1 cellular context compared by ENCODE assay signal in genomic region chr1:2232916-2233438, GRCh38.
TF ChIP-seq lines count a peak whose summit lies in the region.

No MANE protein-coding gene starts in this region.

TF ChIP-seq in HepG2, 621 proteins besides CTCF, POLR2A, EP300 and RAD21 (continues in another document):
- peak; percentile 31 for TF ChIP-seq RBM22 (optimal IDR thresholded peaks at IDR 0.05; ENCODE audit: low read length)
- no peak for TF ChIP-seq ZNF572 (CRISPR knock-in tag; IDR thresholded peaks at IDR 0.05)
- TF ChIP-seq, protein P1, sequence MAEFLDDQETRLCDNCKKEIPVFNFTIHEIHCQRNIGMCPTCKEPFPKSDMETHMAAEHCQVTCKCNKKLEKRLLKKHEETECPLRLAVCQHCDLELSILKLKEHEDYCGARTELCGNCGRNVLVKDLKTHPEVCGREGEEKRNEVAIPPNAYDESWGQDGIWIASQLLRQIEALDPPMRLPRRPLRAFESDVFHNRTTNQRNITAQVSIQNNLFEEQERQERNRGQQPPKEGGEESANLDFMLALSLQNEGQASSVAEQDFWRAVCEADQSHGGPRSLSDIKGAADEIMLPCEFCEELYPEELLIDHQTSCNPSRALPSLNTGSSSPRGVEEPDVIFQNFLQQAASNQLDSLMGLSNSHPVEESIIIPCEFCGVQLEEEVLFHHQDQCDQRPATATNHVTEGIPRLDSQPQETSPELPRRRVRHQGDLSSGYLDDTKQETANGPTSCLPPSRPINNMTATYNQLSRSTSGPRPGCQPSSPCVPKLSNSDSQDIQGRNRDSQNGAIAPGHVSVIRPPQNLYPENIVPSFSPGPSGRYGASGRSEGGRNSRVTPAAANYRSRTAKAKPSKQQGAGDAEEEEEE (CRISPR knock-in tag; IDR thresholded peaks at IDR 0.05; ENCODE audit: borderline replicate concordance): no peak
- TF ChIP-seq ZFP36 (IDR thresholded peaks at IDR 0.05; ENCODE audit: borderline replicate concordance, low read depth, low read length, partially characterized antibody): no peak
- TF ChIP-seq TOE1 (CRISPR knock-in tag; IDR thresholded peaks at IDR 0.05): no peak
- TF ChIP-seq ZC3H13 (CRISPR knock-in tag; IDR thresholded peaks at IDR 0.05): no peak; the same call in 1 of the 2 replicates
- TF ChIP-seq ZBTB7A (CRISPR knock-in tag; IDR thresholded peaks at IDR 0.05): 0 out of 2 replicates have a peak, but pooled peaks have one; percentile 5
- no peak for TF ChIP-seq HOXA5 (CRISPR knock-in tag; IDR thresholded peaks at IDR 0.05)
- TF ChIP-seq POLR2AphosphoS5 (IDR thresholded peaks at IDR 0.05; ENCODE audit: low read depth, low read length): no peak
- no peak for TF ChIP-seq ETS1 (CRISPR knock-in tag; IDR thresholded peaks at IDR 0.05)
- TF ChIP-seq PAX8 (CRISPR knock-in tag; IDR thresholded peaks at IDR 0.05; ENCODE audit: borderline replicate concordance): no peak
- no peak for TF ChIP-seq ZNF12 (CRISPR knock-in tag; IDR thresholded peaks at IDR 0.05)
- no peak for TF ChIP-seq ZFP41 (CRISPR knock-in tag; IDR thresholded peaks at IDR 0.05; ENCODE audit: borderline replicate concordance)
- no peak for TF ChIP-seq ZNF879 (CRISPR knock-in tag; IDR thresholded peaks at IDR 0.05)
- TF ChIP-seq, protein P2, sequence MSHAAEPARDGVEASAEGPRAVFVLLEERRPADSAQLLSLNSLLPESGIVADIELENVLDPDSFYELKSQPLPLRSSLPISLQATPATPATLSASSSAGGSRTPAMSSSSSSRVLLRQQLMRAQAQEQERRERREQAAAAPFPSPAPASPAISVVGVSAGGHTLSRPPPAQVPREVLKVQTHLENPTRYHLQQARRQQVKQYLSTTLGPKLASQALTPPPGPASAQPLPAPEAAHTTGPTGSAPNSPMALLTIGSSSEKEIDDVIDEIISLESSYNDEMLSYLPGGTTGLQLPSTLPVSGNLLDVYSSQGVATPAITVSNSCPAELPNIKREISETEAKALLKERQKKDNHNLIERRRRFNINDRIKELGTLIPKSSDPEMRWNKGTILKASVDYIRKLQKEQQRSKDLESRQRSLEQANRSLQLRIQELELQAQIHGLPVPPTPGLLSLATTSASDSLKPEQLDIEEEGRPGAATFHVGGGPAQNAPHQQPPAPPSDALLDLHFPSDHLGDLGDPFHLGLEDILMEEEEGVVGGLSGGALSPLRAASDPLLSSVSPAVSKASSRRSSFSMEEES (CRISPR knock-in tag; IDR thresholded peaks at IDR 0.05): no peak
- TF ChIP-seq FIP1L1 (IDR thresholded peaks at IDR 0.05; ENCODE audit: borderline replicate concordance, insufficient read depth, low read depth, low read length): 0 out of 2 replicates have a peak, but pooled peaks have one; percentile 33
- TF ChIP-seq ZNF432 (CRISPR knock-in tag; IDR thresholded peaks at IDR 0.05; ENCODE audit: borderline replicate concordance): no peak
- TF ChIP-seq MATR3 (CRISPR knock-in tag; IDR thresholded peaks at IDR 0.05): no peak
- no peak for TF ChIP-seq CHD2 (IDR thresholded peaks at IDR 0.05; ENCODE audit: low read depth, low read length)
- TF ChIP-seq, protein P3, sequence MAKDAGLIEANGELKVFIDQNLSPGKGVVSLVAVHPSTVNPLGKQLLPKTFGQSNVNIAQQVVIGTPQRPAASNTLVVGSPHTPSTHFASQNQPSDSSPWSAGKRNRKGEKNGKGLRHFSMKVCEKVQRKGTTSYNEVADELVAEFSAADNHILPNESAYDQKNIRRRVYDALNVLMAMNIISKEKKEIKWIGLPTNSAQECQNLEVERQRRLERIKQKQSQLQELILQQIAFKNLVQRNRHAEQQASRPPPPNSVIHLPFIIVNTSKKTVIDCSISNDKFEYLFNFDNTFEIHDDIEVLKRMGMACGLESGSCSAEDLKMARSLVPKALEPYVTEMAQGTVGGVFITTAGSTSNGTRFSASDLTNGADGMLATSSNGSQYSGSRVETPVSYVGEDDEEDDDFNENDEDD (CRISPR knock-in tag; IDR thresholded peaks at IDR 0.05; ENCODE audit: borderline replicate concordance): no peak
- TF ChIP-seq ZNF713 (CRISPR knock-in tag; IDR thresholded peaks at IDR 0.05): no peak
- no peak for TF ChIP-seq RBFOX2 (IDR thresholded peaks at IDR 0.05; ENCODE audit: low read depth, low read length)
- no peak for TF ChIP-seq ZNF343 (CRISPR knock-in tag; IDR thresholded peaks at IDR 0.05)
- TF ChIP-seq NFATC3 (CRISPR knock-in tag; IDR thresholded peaks at IDR 0.05): no peak
- TF ChIP-seq KDM3A (CRISPR knock-in tag; IDR thresholded peaks at IDR 0.05; ENCODE audit: low read depth): 0 out of 2 replicates have a peak, but pooled peaks have one; percentile 1
- no peak for TF ChIP-seq ZNF124 (CRISPR knock-in tag; IDR thresholded peaks at IDR 0.05)
- no peak for TF ChIP-seq MAF1 (CRISPR knock-in tag; IDR thresholded peaks at IDR 0.05; ENCODE audit: borderline replicate concordance)
- no peak for TF ChIP-seq ZNF510 (CRISPR knock-in tag; IDR thresholded peaks at IDR 0.05; ENCODE audit: low read depth)
- TF ChIP-seq, protein P4, sequence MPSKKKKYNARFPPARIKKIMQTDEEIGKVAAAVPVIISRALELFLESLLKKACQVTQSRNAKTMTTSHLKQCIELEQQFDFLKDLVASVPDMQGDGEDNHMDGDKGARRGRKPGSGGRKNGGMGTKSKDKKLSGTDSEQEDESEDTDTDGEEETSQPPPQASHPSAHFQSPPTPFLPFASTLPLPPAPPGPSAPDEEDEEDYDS (CRISPR knock-in tag; IDR thresholded peaks at IDR 0.05): no peak
- no peak for TF ChIP-seq ZNF17 (CRISPR knock-in tag; IDR thresholded peaks at IDR 0.05)
- no peak for TF ChIP-seq BRCA1 (CRISPR knock-in tag; IDR thresholded peaks at IDR 0.05)
- TF ChIP-seq NFE2L1 (CRISPR knock-in tag; IDR thresholded peaks at IDR 0.05; ENCODE audit: borderline replicate concordance): no peak
- TF ChIP-seq FOXP1 (IDR thresholded peaks at IDR 0.05): no peak
- no peak for TF ChIP-seq FOXP1 (CRISPR knock-in tag; IDR thresholded peaks at IDR 0.05)
- no peak for TF ChIP-seq ZNF234 (CRISPR knock-in tag; conservative IDR thresholded peaks at IDR 0.05)
- TF ChIP-seq, protein P5, sequence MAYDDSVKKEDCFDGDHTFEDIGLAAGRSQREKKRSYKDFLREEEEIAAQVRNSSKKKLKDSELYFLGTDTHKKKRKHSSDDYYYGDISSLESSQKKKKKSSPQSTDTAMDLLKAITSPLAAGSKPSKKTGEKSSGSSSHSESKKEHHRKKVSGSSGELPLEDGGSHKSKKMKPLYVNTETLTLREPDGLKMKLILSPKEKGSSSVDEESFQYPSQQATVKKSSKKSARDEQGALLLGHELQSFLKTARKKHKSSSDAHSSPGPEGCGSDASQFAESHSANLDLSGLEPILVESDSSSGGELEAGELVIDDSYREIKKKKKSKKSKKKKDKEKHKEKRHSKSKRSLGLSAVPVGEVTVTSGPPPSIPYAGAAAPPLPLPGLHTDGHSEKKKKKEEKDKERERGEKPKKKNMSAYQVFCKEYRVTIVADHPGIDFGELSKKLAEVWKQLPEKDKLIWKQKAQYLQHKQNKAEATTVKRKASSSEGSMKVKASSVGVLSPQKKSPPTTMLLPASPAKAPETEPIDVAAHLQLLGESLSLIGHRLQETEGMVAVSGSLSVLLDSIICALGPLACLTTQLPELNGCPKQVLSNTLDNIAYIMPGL (CRISPR knock-in tag; IDR thresholded peaks at IDR 0.05; ENCODE audit: borderline replicate concordance in 1 of 2, low read depth in 1 of 2): peak in 1 of 2 experiments; percentile 13; a peak in 1 of 4 replicates
- TF ChIP-seq JUNB (CRISPR knock-in tag; IDR thresholded peaks at IDR 0.05; ENCODE audit: borderline replicate concordance): 0 out of 2 replicates have a peak, but pooled peaks have one; percentile 37
- no peak for TF ChIP-seq NR2F2 (IDR thresholded peaks at IDR 0.05; ENCODE audit: borderline replicate concordance, low read depth)
- no peak for TF ChIP-seq ZNF382 (CRISPR knock-in tag; IDR thresholded peaks at IDR 0.05; ENCODE audit: borderline replicate concordance)
- TF ChIP-seq ERF (CRISPR knock-in tag; IDR thresholded peaks at IDR 0.05): no peak
- no peak for TF ChIP-seq ZNF547 (CRISPR knock-in tag; IDR thresholded peaks at IDR 0.05)
- no peak for TF ChIP-seq SMAD1 (CRISPR knock-in tag; IDR thresholded peaks at IDR 0.05; ENCODE audit: borderline replicate concordance, low read depth)
- no peak for TF ChIP-seq PPARG (CRISPR knock-in tag; conservative IDR thresholded peaks at IDR 0.05)
- no peak for TF ChIP-seq ZNF329 (CRISPR knock-in tag; IDR thresholded peaks at IDR 0.05; ENCODE audit: low read depth)
- no peak for TF ChIP-seq ZNF251 (CRISPR knock-in tag; IDR thresholded peaks at IDR 0.05)
- TF ChIP-seq POLR2G (IDR thresholded peaks at IDR 0.05; ENCODE audit: low read depth, low read length): no peak; the same call in 1 of the 2 replicates
- no peak for TF ChIP-seq ZNF207 (IDR thresholded peaks at IDR 0.05; ENCODE audit: borderline replicate concordance)
- TF ChIP-seq MAZ (IDR thresholded peaks at IDR 0.05; ENCODE audit: borderline replicate concordance, low read depth, low read length): no peak
- TF ChIP-seq MAZ (CRISPR knock-in tag; IDR thresholded peaks at IDR 0.05; ENCODE audit: low read depth): no peak; the same call in 1 of the 2 replicates
- TF ChIP-seq ZNF788 (CRISPR knock-in tag; IDR thresholded peaks at IDR 0.05; ENCODE audit: borderline replicate concordance): no peak
- no peak for TF ChIP-seq KIAA2018 (CRISPR knock-in tag; IDR thresholded peaks at IDR 0.05; ENCODE audit: borderline replicate concordance)
- TF ChIP-seq HES4 (CRISPR knock-in tag; IDR thresholded peaks at IDR 0.05; ENCODE audit: borderline replicate concordance): peak; percentile 60; the same call in 1 of the 2 replicates
- TF ChIP-seq RCOR2 (CRISPR knock-in tag; IDR thresholded peaks at IDR 0.05): no peak
- TF ChIP-seq NFYB (CRISPR knock-in tag; IDR thresholded peaks at IDR 0.05): no peak
- TF ChIP-seq IRX3 (CRISPR knock-in tag; IDR thresholded peaks at IDR 0.05; ENCODE audit: borderline replicate concordance, low read depth): no peak
- TF ChIP-seq, protein P6, sequence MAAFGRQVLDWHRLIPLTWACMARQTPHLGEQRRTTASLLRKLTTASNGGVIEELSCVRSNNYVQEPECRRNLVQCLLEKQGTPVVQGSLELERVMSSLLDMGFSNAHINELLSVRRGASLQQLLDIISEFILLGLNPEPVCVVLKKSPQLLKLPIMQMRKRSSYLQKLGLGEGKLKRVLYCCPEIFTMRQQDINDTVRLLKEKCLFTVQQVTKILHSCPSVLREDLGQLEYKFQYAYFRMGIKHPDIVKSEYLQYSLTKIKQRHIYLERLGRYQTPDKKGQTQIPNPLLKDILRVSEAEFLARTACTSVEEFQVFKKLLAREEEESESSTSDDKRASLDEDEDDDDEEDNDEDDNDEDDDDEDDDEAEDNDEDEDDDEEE (CRISPR knock-in tag; IDR thresholded peaks at IDR 0.05): no peak
- TF ChIP-seq ZNF670 (CRISPR knock-in tag; IDR thresholded peaks at IDR 0.05; ENCODE audit: borderline replicate concordance): no peak
- TF ChIP-seq ZNF350 (CRISPR knock-in tag; IDR thresholded peaks at IDR 0.05; ENCODE audit: borderline replicate concordance, low read depth): no peak
